1 cellular context compared by ENCODE assay signal in genomic region chr2:227767830-227768229, GRCh38.
TF ChIP-seq lines count a peak whose summit lies in the region.

No MANE protein-coding gene starts in this region.

TF ChIP-seq in HepG2, 621 proteins besides CTCF, POLR2A, EP300 and RAD21:
- 0 out of 2 replicates have a peak, but pooled peaks have one; percentile 5 for TF ChIP-seq ZBTB33 (CRISPR knock-in tag; IDR thresholded peaks at IDR 0.05)
- no peak for TF ChIP-seq MED13 (CRISPR knock-in tag; IDR thresholded peaks at IDR 0.05)
